9 cellular contexts compared by ENCODE assay signal in genomic region chr6:30542404-30542725, GRCh38. TPM values are rescaled to one million over a fixed set of nuclear protein-coding genes. Genes with fewer than 3 reads are reported as not detected.
DNase-seq lines count a peak whose midpoint lies in the region; ATAC-seq and TF ChIP-seq lines count a peak whose summit lies in the region.
"Had no signal": no experiment of that assay in that cellular context is flagged by ENCODE, and none has a peak within 500 bp of the region (broad histone marks: within the 10 kb centered on the region; RNA-seq: fewer than 3 reads in every experiment).

No MANE protein-coding gene starts in this region.

- H3K4me1 ChIP-seq in subcutaneous abdominal adipose tissue (ENCODE audit: control insufficient read depth in 5 of 5, insufficient read depth in 5 of 5, low read length in 5 of 5): peaks cover 4 to 28% (median 9%) of the 10 kb centered on the region in 5 donors
- H3K4me1 ChIP-seq: ascending aorta had no signal

- peak; percentile 3 for TF ChIP-seq CTCF in fibroblast of villous mesenchyme (IDR thresholded peaks at IDR 0.05; ENCODE audit: insufficient read depth, low read depth, low read length)

- H3K4me1 Mint-ChIP-seq in T-helper 17 cell: peaks cover 33% of the 10 kb centered on the region

- H3K27ac ChIP-seq in subcutaneous abdominal adipose tissue (ENCODE audit: low read depth, low read length): peak overlapping the region; percentile 50
- H3K27ac ChIP-seq: ascending aorta had no signal

- no peaks in the 10 kb centered on the region for H3K36me3 Mint-ChIP-seq in T-helper 17 cell (ENCODE audit: low read depth)

- in situ Hi-C loops in G401 (cut with HindIII; ENCODE audit: low sequenced_read_pairs): loop anchor here (10.0 kb wide), 1 partner anchor 58 kb away; the partner anchor contains the start of gene HLA-E

- no peaks in the 10 kb centered on the region for H3K27me3 Mint-ChIP-seq in T-helper 17 cell

- peak overlapping the region; percentile 98 for H3K4me3 Mint-ChIP-seq in T-helper 17 cell

- peak overlapping the region; percentile 93 for H3K27ac Mint-ChIP-seq in T-helper 17 cell

- peaks cover 0 to 21% (median 20%) of the 10 kb centered on the region in 5 donors for H3K36me3 ChIP-seq in subcutaneous abdominal adipose tissue (ENCODE audit: control insufficient read depth in 5 of 5, insufficient read depth in 5 of 5, low read length in 5 of 5)

- peak overlapping the region in 1 of 5 donors; percentile 30 for H3K9ac ChIP-seq in subcutaneous abdominal adipose tissue (ENCODE audit: low read length in 5 of 5)

- H3K4me3 ChIP-seq in fibroblast of villous mesenchyme (ENCODE audit: low read depth, low read length) (no peak overlapping the region), subcutaneous abdominal adipose tissue (ENCODE audit: low read depth in 1 of 5, low read length in 5 of 5) (peak overlapping the region in 3 of 5 donors; percentile 59 to 68 (median 62))

- H3K27me3 ChIP-seq in subcutaneous abdominal adipose tissue (ENCODE audit: control insufficient read depth in 5 of 5, insufficient read depth in 4 of 5, low read length in 5 of 5): no peaks in the 10 kb centered on the region
- H3K27me3 ChIP-seq: ascending aorta had no signal

- DNase-seq in activated gamma-delta T cell treated with Interleukin-2 at 50 U/mL for 16 hours (peak; percentile 28), activated gamma-delta T cell (lab: John Stamatoyannopoulos, UW) (no peak), T-helper 17 cell (no peak), fibroblast of villous mesenchyme (ENCODE audit: low read depth) (no peak), G401 (ENCODE audit: low spot score) (no peak), SW480 (ENCODE audit: low spot score) (no peak)
- no peak for DNase-seq in activated CD4-positive, CD25-positive, alpha-beta regulatory T cell (lab: John Stamatoyannopoulos, UW)

- no peaks in the 10 kb centered on the region for H3K9me3 ChIP-seq in T-helper 17 cell (ENCODE audit: control insufficient read depth, low read length, poor library complexity, severe bottlenecking)
- no peaks in the 10 kb centered on the region for H3K9me3 ChIP-seq in subcutaneous abdominal adipose tissue (ENCODE audit: control insufficient read depth in 5 of 5, low read length in 5 of 5)
- H3K9me3 ChIP-seq: ascending aorta had no signal

- peak; percentile 58 for ATAC-seq in T-helper 17 cell

RNA-seq across cellular contexts. Expression of gene GNL1, which starts 13.9 kb away (rescaled TPM):
- total RNA-seq in T-helper 17 cell (100 to 1,000 TPM; 178 to 211 TPM), fibroblast of villous mesenchyme (50.3 and 52.7 TPM in 2 replicates)
- 102 and 129 TPM in 2 replicates for total RNA-seq in G401 (2014; rRNA removed; shearing (Covaris generic))

RNA-seq across cellular contexts. Expression of gene PRR3, which starts 14.7 kb away (rescaled TPM):
- total RNA-seq in T-helper 17 cell (10 to 100 TPM; 11.2 to 13.9 TPM), fibroblast of villous mesenchyme (5.8 and 6.0 TPM in 2 replicates)
- 3.4 and 5.9 TPM in 2 replicates for total RNA-seq in G401 (2014; rRNA removed; shearing (Covaris generic))

RNA-seq across cellular contexts. Expression of gene ABCF1, which starts 28.9 kb away (rescaled TPM):
- total RNA-seq in T-helper 17 cell: 100 to 1,000 TPM in 1 of 2 donors, 10 to 100 TPM in 1; 97.4 to 106 TPM
- total RNA-seq in fibroblast of villous mesenchyme: 30.9 and 37.6 TPM in 2 replicates
- 41.9 and 83.7 TPM in 2 replicates for total RNA-seq in G401 (2014; rRNA removed; shearing (Covaris generic))

RNA-seq across cellular contexts. Expression of gene HLA-E, which starts 53.1 kb away (rescaled TPM):
- total RNA-seq in T-helper 17 cell: 1,000 to 10,000 TPM; 1,324 to 1,494 TPM
- 165 and 183 TPM in 2 replicates for total RNA-seq in fibroblast of villous mesenchyme
- 116 and 118 TPM in 2 replicates for total RNA-seq in G401 (2014; rRNA removed; shearing (Covaris generic))
